In genomic region chr19:50565984-50566903, GRCh38 we compare ENCODE assay signal across 13 cellular contexts. TPM values are rescaled to one million over a fixed set of nuclear protein-coding genes. Genes with fewer than 3 reads are reported as not detected.
DNase-seq lines count a peak whose midpoint lies in the region; ATAC-seq, FAIRE-seq and TF ChIP-seq lines count a peak whose summit lies in the region.
"Had no signal": no experiment of that assay in that cellular context is flagged by ENCODE, and none has a peak within 500 bp of the region (broad histone marks: within the 10 kb centered on the region; RNA-seq: fewer than 3 reads in every experiment).

No MANE protein-coding gene starts in this region.

- intact Hi-C loops in HepG2 (cut with micrococcal nuclease; ENCODE audit: unreplicated experiment): loop anchor here (10.0 kb wide), 1 partner anchor 1729 kb away; the partner anchor contains the start of gene ZNF480
- intact Hi-C loops in breast epithelium (cut with DNase I; ENCODE audit: low total_unique reads): no loop called here

- H3K4ac ChIP-seq in mesendoderm (ENCODE audit: low read depth, low read length): no peak overlapping the region

- H4K20me1 ChIP-seq in HepG2 (ENCODE audit: insufficient read depth, low read length): no peaks in the 10 kb centered on the region

- H3K79me1 ChIP-seq in mesendoderm (ENCODE audit: low read length): no peaks in the 10 kb centered on the region

- no peaks in the 10 kb centered on the region for H3K79me2 ChIP-seq in mesendoderm (ENCODE audit: control insufficient read depth, insufficient read depth, low read length)
- no peaks in the 10 kb centered on the region for H3K79me2 ChIP-seq in HepG2 (ENCODE audit: insufficient read depth, low read length)

- WGBS in mesendoderm (ENCODE audit: extremely low coverage, insufficient coverage, low lambda C conversion rate): no CpG with 5 or more reads among the region's 36 CpGs
- WGBS in HepG2 (ENCODE audit: low lambda C conversion rate): 8% methylated on average over 25 of the region's 36 CpGs

- H2AK5ac ChIP-seq in mesendoderm (ENCODE audit: low read length): no peak overlapping the region

- no peak overlapping the region for H3K4me3 ChIP-seq in mesendoderm (ENCODE audit: low read length)
- no peak overlapping the region for H3K4me3 ChIP-seq in HepG2 (replicated peaks in 1 of 3; ENCODE audit: insufficient read depth in 1 of 3, low read depth in 2 of 3, low read length in 3 of 3)
- no peak overlapping the region for H3K4me3 ChIP-seq in breast epithelium
- H3K4me3 ChIP-seq: gastrocnemius medialis had no signal

- no peak overlapping the region for H3K9ac ChIP-seq in mesendoderm (ENCODE audit: low read length)
- no peak overlapping the region for H3K9ac ChIP-seq in HepG2 (ENCODE audit: insufficient read depth, low read depth, low read length)

- H2BK120ac ChIP-seq in mesendoderm (ENCODE audit: low read depth, low read length): no peak overlapping the region

- TF ChIP-seq POLR2A in HepG2 (IDR thresholded peaks at IDR 0.05; ENCODE audit: insufficient read depth in 1 of 2, low read depth in 2 of 2, low read length in 2 of 2) (no peak), breast epithelium (IDR thresholded peaks at IDR 0.05) (no peak)

- H3K27me3 ChIP-seq in mesendoderm (ENCODE audit: insufficient read depth, low read length, poor library complexity): peaks cover 38% of the 10 kb centered on the region
- H3K27me3 ChIP-seq in HepG2 (ENCODE audit: control insufficient read depth in 1 of 2, insufficient read depth in 2 of 2, low read length in 2 of 2): peaks cover 8 to 58% of the 10 kb centered on the region in 2 experiments; a peak in 4 of 5 replicates
- H3K27me3 ChIP-seq in breast epithelium: peaks cover 8 to 84% of the 10 kb centered on the region in 2 donors

- peak overlapping the region; percentile 42 for H3K4me3 Mint-ChIP-seq in activated naive CD8-positive, alpha-beta T cell treated with anti-CD3 and anti-CD28 coated beads, Interleukin-2, amount 10 ng/mL, durations not matched to agents 7 days and 5 days

- H3K4me1 ChIP-seq in mesendoderm (ENCODE audit: control insufficient read depth, low read depth, low read length) (no peaks in the 10 kb centered on the region), HepG2 (ENCODE audit: insufficient read depth, low read length) (no peaks in the 10 kb centered on the region), breast epithelium (no peaks in the 10 kb centered on the region)

- TF ChIP-seq EP300 in HepG2 (IDR thresholded peaks at IDR 0.05; ENCODE audit: low read depth in 2 of 2, low read length in 2 of 2) (no peak), HepG2 (CRISPR knock-in tag; IDR thresholded peaks at IDR 0.05; ENCODE audit: borderline replicate concordance) (no peak)

- no peak overlapping the region for H3K56ac ChIP-seq in mesendoderm (ENCODE audit: low read length)

- H4K8ac ChIP-seq in mesendoderm (ENCODE audit: low read depth, low read length): no peak overlapping the region

- H3K27ac ChIP-seq in mesendoderm (ENCODE audit: low read depth, low read length) (no peak overlapping the region), temporal lobe (ENCODE audit: low read depth, low read length) (peak overlapping the region; percentile 27), HepG2 (ENCODE audit: extremely low read length, insufficient read depth, low read length) (no peak overlapping the region), breast epithelium (no peak overlapping the region)
- H3K27ac ChIP-seq: gastrocnemius medialis, VCaP had no signal

- no peaks in the 10 kb centered on the region for H3K9me3 ChIP-seq in HepG2 (ENCODE audit: low read length)
- H3K9me3 ChIP-seq in breast epithelium: no peaks in the 10 kb centered on the region
- H3K9me3 ChIP-seq: gastrocnemius medialis had no signal

- H3K18ac ChIP-seq in mesendoderm (ENCODE audit: low read length): no peak overlapping the region

- H2BK15ac ChIP-seq in mesendoderm (replicated peaks; ENCODE audit: low read depth): no peak overlapping the region

- no peak for FAIRE-seq in HepG2 (lab: Jason Lieb, UNC)

- BruUV-seq in HepG2 (replicated peaks; lab: Mats Ljungman, UMichigan): no TSS peak

- no peak overlapping the region for H2BK5ac ChIP-seq in mesendoderm (ENCODE audit: low read length)

- no peak for TF ChIP-seq RAD21 in HepG2 (CRISPR knock-in tag; IDR thresholded peaks at IDR 0.05)

- POLR2A ChIA-PET in activated naive CD8-positive, alpha-beta T cell treated with anti-CD3 and anti-CD28 coated beads, Interleukin-2, amount 10 ng/mL, durations not matched to agents 7 days and 5 days (lab: Charles Lee): no interaction called here
- POLR2A ChIA-PET in HepG2 (lab: Yijun Ruan, JAX): no interaction called here

- H3K27ac Mint-ChIP-seq in activated naive CD8-positive, alpha-beta T cell treated with anti-CD3 and anti-CD28 coated beads, Interleukin-2, amount 10 ng/mL, durations not matched to agents 7 days and 5 days: no peak overlapping the region

- H3K4me2 ChIP-seq in mesendoderm (ENCODE audit: low read length): no peak overlapping the region
- H3K4me2 ChIP-seq in HepG2 (ENCODE audit: low read depth, low read length): no peak overlapping the region

- no peaks in the 10 kb centered on the region for H3K36me3 Mint-ChIP-seq in activated naive CD8-positive, alpha-beta T cell treated with anti-CD3 and anti-CD28 coated beads, Interleukin-2, amount 10 ng/mL, durations not matched to agents 7 days and 5 days
- H3K36me3 Mint-ChIP-seq: CD14-positive monocyte had no signal

- H3K36me3 ChIP-seq in mesendoderm (ENCODE audit: control insufficient read depth, insufficient read depth, low read length): no peaks in the 10 kb centered on the region
- no peaks in the 10 kb centered on the region for H3K36me3 ChIP-seq in HepG2 (replicated peaks in 1 of 2; ENCODE audit: control insufficient read depth in 1 of 2, insufficient read depth in 2 of 2, low read length in 2 of 2)
- H3K36me3 ChIP-seq in breast epithelium: no peaks in the 10 kb centered on the region
- H3K36me3 ChIP-seq: gastrocnemius medialis had no signal

- peak; percentile 25 for DNase-seq in activated naive CD4-positive, alpha-beta T cell treated with Interleukin-2 at 50 U/mL for 16 hours
- no peak for DNase-seq in activated naive CD4-positive, alpha-beta T cell (lab: John Stamatoyannopoulos, UW)
- no peak for DNase-seq in activated naive CD8-positive, alpha-beta T cell treated with anti-CD3 and anti-CD28 coated beads, Interleukin-2, amount 10 ng/mL, durations not matched to agents 7 days and 5 days
- DNase-seq in mesendoderm (peak; percentile 36), HepG2 (ENCODE audit: low spot score) (no peak), breast epithelium (ENCODE audit: low spot score in 2 of 2) (no peak)
- DNase-seq: cerebellar nuclear complex, gastrocnemius medialis, HCEC 1CT had no signal

- in situ Hi-C loops in HepG2 (cut with HindIII; ENCODE audit: extremely low pct_ligation_motif_present, low pct_unique_long_range_greater_than_20kb): no loop called here

- TF ChIP-seq CTCF in HepG2 (CRISPR knock-in tag; IDR thresholded peaks at IDR 0.05) (no peak), breast epithelium (IDR thresholded peaks at IDR 0.05) (no peak)

- CTCF ChIA-PET in HepG2 (lab: Yijun Ruan, JAX; ENCODE audit: low intra/inter-chr PET ratio, low total read pairs): no interaction called here

- peaks cover 8% of the 10 kb centered on the region for H3K4me1 Mint-ChIP-seq in activated naive CD8-positive, alpha-beta T cell treated with anti-CD3 and anti-CD28 coated beads, Interleukin-2, amount 10 ng/mL, durations not matched to agents 7 days and 5 days
- H3K4me1 Mint-ChIP-seq: CD14-positive monocyte had no signal

- no peak overlapping the region for H4K5ac ChIP-seq in mesendoderm (ENCODE audit: low read length)

- peaks cover 56% of the 10 kb centered on the region for H3K27me3 Mint-ChIP-seq in activated naive CD8-positive, alpha-beta T cell treated with anti-CD3 and anti-CD28 coated beads, Interleukin-2, amount 10 ng/mL, durations not matched to agents 7 days and 5 days

- H2AFZ ChIP-seq in HepG2 (ENCODE audit: low read length): no peak overlapping the region

- no peaks in the 10 kb centered on the region for H3K9me3 Mint-ChIP-seq in activated naive CD8-positive, alpha-beta T cell treated with anti-CD3 and anti-CD28 coated beads, Interleukin-2, amount 10 ng/mL, durations not matched to agents 7 days and 5 days

- ATAC-seq in activated naive CD8-positive, alpha-beta T cell treated with anti-CD3 and anti-CD28 coated beads, Interleukin-2, amount 10 ng/mL, durations not matched to agents 7 days and 5 days (ENCODE audit: low read depth): no peak
- no peak for ATAC-seq in HepG2
- no peak for ATAC-seq in GM19324 (IDR thresholded peaks at IDR 0.05; ENCODE audit: low FRiP score, unreplicated experiment)
- ATAC-seq: gastrocnemius medialis had no signal

- no peak overlapping the region for H3K23ac ChIP-seq in mesendoderm (ENCODE audit: low read length)

RNA-seq across cellular contexts. Expression of gene LRRC4B, which starts 2.0 kb away (rescaled TPM):
- not detected for total RNA-seq in activated naive CD8-positive, alpha-beta T cell treated with anti-CD3 and anti-CD28 coated beads, Interleukin-2, amount 10 ng/mL, durations not matched to agents 7 days and 5 days
- 0.31 TPM for polyA plus RNA-seq in mesendoderm (2013, experiment 1 of 2)
- 0.24 TPM for polyA plus RNA-seq in mesendoderm (2013, experiment 2 of 2)
- total RNA-seq in temporal lobe: 67.4 TPM
- total RNA-seq in HepG2 (2016; rRNA removed; fragmentation: Illumina TruSeq; extraction: Trizol): not detected in 2 replicates
- not detected in 2 replicates for total RNA-seq in HepG2 (2016; cell fraction: cytosol; rRNA removed; fragmentation: Illumina TruSeq; extraction: Trizol; ENCODE audit: low read depth)
- not detected in 2 replicates for total RNA-seq in HepG2 (2016; cell fraction: insoluble cytoplasmic fraction; rRNA removed; fragmentation: Illumina TruSeq; extraction: Trizol)
- total RNA-seq in HepG2 (2016; cell fraction: membrane; rRNA removed; fragmentation: Illumina TruSeq; extraction: Trizol): not detected in 2 replicates
- total RNA-seq in HepG2 (2016; cell fraction: nucleus; rRNA removed; fragmentation: Illumina TruSeq; extraction: Trizol): not detected in 2 replicates
- polyA plus RNA-seq in HepG2 (2011; rRNA removed): not detected in 2 replicates
- polyA plus RNA-seq in HepG2 (2011; cell fraction: cytosol; rRNA removed): not detected in 2 replicates
- polyA plus RNA-seq in HepG2 (2011; cell fraction: nucleus; rRNA removed): not detected in 2 replicates
- polyA plus RNA-seq in HepG2 (2012): not detected in 2 replicates
- not detected in 2 replicates for polyA plus RNA-seq in HepG2 (2016; cell fraction: cytosol; fragmentation: Illumina TruSeq; extraction: Trizol; ENCODE audit: low read depth)
- polyA plus RNA-seq in HepG2 (2016; cell fraction: insoluble cytoplasmic fraction; fragmentation: Illumina TruSeq; extraction: Trizol; ENCODE audit: low read depth): not detected in 2 replicates
- polyA plus RNA-seq in HepG2 (2016; cell fraction: membrane; fragmentation: Illumina TruSeq; extraction: Trizol; ENCODE audit: low read depth): not detected in 2 replicates
- polyA plus RNA-seq in HepG2 (2016; cell fraction: nucleus; fragmentation: Illumina TruSeq; extraction: Trizol; ENCODE audit: insufficient read depth, low read depth): not detected in 2 replicates
- polyA minus RNA-seq in HepG2 (2011; rRNA and poly(A)+ RNA removed; ENCODE audit: low replicate concordance): not detected in 2 replicates
- polyA minus RNA-seq in HepG2 (2011; cell fraction: cytosol; rRNA and poly(A)+ RNA removed): not detected in 2 replicates
- not detected in 2 replicates for polyA minus RNA-seq in HepG2 (2011; cell fraction: nucleus; rRNA and poly(A)+ RNA removed)
- total RNA-seq in breast epithelium: 1 to 10 TPM in 2 of 3 donors, under 1 TPM in 1; 0.16 to 1.3 (median 1.2) TPM
- polyA plus RNA-seq: CD14-positive monocyte had no signal

RNA-seq across cellular contexts. Expression of gene ASPDH, which starts 52.5 kb away (rescaled TPM):
- total RNA-seq in activated naive CD8-positive, alpha-beta T cell treated with anti-CD3 and anti-CD28 coated beads, Interleukin-2, amount 10 ng/mL, durations not matched to agents 7 days and 5 days: not detected
- polyA plus RNA-seq in mesendoderm (2013, experiment 1 of 2): not detected
- polyA plus RNA-seq in mesendoderm (2013, experiment 2 of 2): not detected
- total RNA-seq in temporal lobe (0.98 TPM), HepG2 (2016; rRNA removed; fragmentation: Illumina TruSeq; extraction: Trizol) (1.1 and 2.2 TPM in 2 replicates), breast epithelium (not detected)
- total RNA-seq in HepG2 (2016; cell fraction: cytosol; rRNA removed; fragmentation: Illumina TruSeq; extraction: Trizol; ENCODE audit: low read depth): 1.4 and 2.5 TPM in 2 replicates
- 1.4 and 2.5 TPM in 2 replicates for total RNA-seq in HepG2 (2016; cell fraction: insoluble cytoplasmic fraction; rRNA removed; fragmentation: Illumina TruSeq; extraction: Trizol)
- total RNA-seq in HepG2 (2016; cell fraction: membrane; rRNA removed; fragmentation: Illumina TruSeq; extraction: Trizol): 1.4 and 1.7 TPM in 2 replicates
- 1.7 and 2.8 TPM in 2 replicates for total RNA-seq in HepG2 (2016; cell fraction: nucleus; rRNA removed; fragmentation: Illumina TruSeq; extraction: Trizol)
- polyA plus RNA-seq in HepG2 (2011; rRNA removed): 3.3 and 4.0 TPM in 2 replicates
- polyA plus RNA-seq in HepG2 (2011; cell fraction: cytosol; rRNA removed): 2.0 and 2.9 TPM in 2 replicates
- 18.4 and 19.8 TPM in 2 replicates for polyA plus RNA-seq in HepG2 (2011; cell fraction: nucleus; rRNA removed)
- polyA plus RNA-seq in HepG2 (2012): 4.3 and 4.8 TPM in 2 replicates
- polyA plus RNA-seq in HepG2 (2016; cell fraction: cytosol; fragmentation: Illumina TruSeq; extraction: Trizol; ENCODE audit: low read depth): 2.7 and 3.3 TPM in 2 replicates
- polyA plus RNA-seq in HepG2 (2016; cell fraction: insoluble cytoplasmic fraction; fragmentation: Illumina TruSeq; extraction: Trizol; ENCODE audit: low read depth): 1.4 and 1.8 TPM in 2 replicates
- polyA plus RNA-seq in HepG2 (2016; cell fraction: membrane; fragmentation: Illumina TruSeq; extraction: Trizol; ENCODE audit: low read depth): 2.6 and 2.7 TPM in 2 replicates
- polyA plus RNA-seq in HepG2 (2016; cell fraction: nucleus; fragmentation: Illumina TruSeq; extraction: Trizol; ENCODE audit: insufficient read depth, low read depth): 1.6 and 6.8 TPM in 2 replicates
- 1.3 TPM in 1 of 2 replicates, not detected in the other for polyA minus RNA-seq in HepG2 (2011; rRNA and poly(A)+ RNA removed; ENCODE audit: low replicate concordance)
- polyA minus RNA-seq in HepG2 (2011; cell fraction: cytosol; rRNA and poly(A)+ RNA removed): 0.79 and 2.3 TPM in 2 replicates
- 0.64 and 2.4 TPM in 2 replicates for polyA minus RNA-seq in HepG2 (2011; cell fraction: nucleus; rRNA and poly(A)+ RNA removed)
- total RNA-seq: gastrocnemius medialis had no signal
- polyA plus RNA-seq: CD14-positive monocyte had no signal

RNA-seq across cellular contexts. Expression of gene JOSD2, which starts 55.3 kb away (rescaled TPM):
- total RNA-seq in activated naive CD8-positive, alpha-beta T cell treated with anti-CD3 and anti-CD28 coated beads, Interleukin-2, amount 10 ng/mL, durations not matched to agents 7 days and 5 days: 10 to 100 TPM; 31.5 to 37.3 TPM
- 2.1 TPM for polyA plus RNA-seq in mesendoderm (2013, experiment 1 of 2)
- polyA plus RNA-seq in mesendoderm (2013, experiment 2 of 2): 2.2 TPM
- total RNA-seq in temporal lobe (6.1 TPM), HepG2 (2016; rRNA removed; fragmentation: Illumina TruSeq; extraction: Trizol) (2.0 and 2.3 TPM in 2 replicates), breast epithelium (10 to 100 TPM; 14.7 to 26.7 (median 20.3) TPM)
- 2.6 and 3.1 TPM in 2 replicates for total RNA-seq in HepG2 (2016; cell fraction: cytosol; rRNA removed; fragmentation: Illumina TruSeq; extraction: Trizol; ENCODE audit: low read depth)
- 3.2 and 3.4 TPM in 2 replicates for total RNA-seq in HepG2 (2016; cell fraction: insoluble cytoplasmic fraction; rRNA removed; fragmentation: Illumina TruSeq; extraction: Trizol)
- 3.4 and 3.5 TPM in 2 replicates for total RNA-seq in HepG2 (2016; cell fraction: membrane; rRNA removed; fragmentation: Illumina TruSeq; extraction: Trizol)
- 0.56 and 1.7 TPM in 2 replicates for total RNA-seq in HepG2 (2016; cell fraction: nucleus; rRNA removed; fragmentation: Illumina TruSeq; extraction: Trizol)
- polyA plus RNA-seq in HepG2 (2011; rRNA removed): 4.1 and 5.2 TPM in 2 replicates
- polyA plus RNA-seq in HepG2 (2011; cell fraction: cytosol; rRNA removed): 4.6 and 10.0 TPM in 2 replicates
- polyA plus RNA-seq in HepG2 (2011; cell fraction: nucleus; rRNA removed): 6.9 and 8.9 TPM in 2 replicates
- polyA plus RNA-seq in HepG2 (2012): 1.6 and 3.0 TPM in 2 replicates
- 3.7 and 4.0 TPM in 2 replicates for polyA plus RNA-seq in HepG2 (2016; cell fraction: cytosol; fragmentation: Illumina TruSeq; extraction: Trizol; ENCODE audit: low read depth)
- polyA plus RNA-seq in HepG2 (2016; cell fraction: insoluble cytoplasmic fraction; fragmentation: Illumina TruSeq; extraction: Trizol; ENCODE audit: low read depth): 2.9 and 3.0 TPM in 2 replicates
- polyA plus RNA-seq in HepG2 (2016; cell fraction: membrane; fragmentation: Illumina TruSeq; extraction: Trizol; ENCODE audit: low read depth): 4.1 and 4.4 TPM in 2 replicates
- polyA plus RNA-seq in HepG2 (2016; cell fraction: nucleus; fragmentation: Illumina TruSeq; extraction: Trizol; ENCODE audit: insufficient read depth, low read depth): 2.7 and 4.3 TPM in 2 replicates
- polyA minus RNA-seq in HepG2 (2011; rRNA and poly(A)+ RNA removed; ENCODE audit: low replicate concordance): 2.9 and 4.4 TPM in 2 replicates
- polyA minus RNA-seq in HepG2 (2011; cell fraction: cytosol; rRNA and poly(A)+ RNA removed): 2.6 TPM in 1 of 2 replicates, not detected in the other
- 1.9 and 2.2 TPM in 2 replicates for polyA minus RNA-seq in HepG2 (2011; cell fraction: nucleus; rRNA and poly(A)+ RNA removed)

Comparison
In these comparisons a context has a peak if more than half of its experiments do, and no peak if none do; other contexts are left out.
1. DNase-seq: peak in activated naive CD4-positive, alpha-beta T cell treated with Interleukin-2 at 50 U/mL for 16 hours (single experiment) and mesendoderm (single experiment); none in activated naive CD4-positive, alpha-beta T cell (0 of 4), activated naive CD8-positive, alpha-beta T cell treated with anti-CD3 and anti-CD28 coated beads, Interleukin-2, amount 10 ng/mL, durations not matched to agents 7 days and 5 days (single experiment), HepG2 (single experiment) and breast epithelium (0 of 2).
2. RNA of gene LRRC4B, which starts 2.0 kb away (total RNA-seq): 67.4 TPM in temporal lobe (single experiment); 0.16 to 1.3 TPM in breast epithelium, not detected in activated naive CD8-positive, alpha-beta T cell treated with anti-CD3 and anti-CD28 coated beads, Interleukin-2, amount 10 ng/mL, durations not matched to agents 7 days and 5 days and not detected in HepG2; every median in the first group is over 10 times any median in the second.